ENCODE assay signal across 17 cellular contexts in genomic region chr1:7591565-7591964, GRCh38.
"Had no signal": no experiment of that assay in that cellular context is flagged by ENCODE, and none has a peak within 500 bp of the region (broad histone marks: within the 10 kb centered on the region; RNA-seq: fewer than 3 reads in every experiment).

No MANE protein-coding gene starts in this region.

- H3K4me1 ChIP-seq: foreskin keratinocyte, parathyroid adenoma, SJCRH30 had no signal

- DNase-seq: activated CD4-positive, alpha-beta T cell treated with anti-CD3 and anti-CD28 coated beads for 1 hour; activated CD4-positive, alpha-beta T cell treated with anti-CD3 and anti-CD28 coated beads, Interleukin-2, amount 50 U/mL, for 4 hours; activated naive CD4-positive, alpha-beta T cell; activated naive CD8-positive, alpha-beta T cell treated with anti-CD3 and anti-CD28 coated beads for 36 hours; brain microvascular endothelial cell; foreskin keratinocyte; islet precursor cell; mammary epithelial cell; SJCRH30; stimulated activated CD4-positive, alpha-beta T cell treated with anti-CD3 and anti-CD28 coated beads, Interleukin-2, amount 100 ng/mL, for 24 hours; stimulated activated naive CD8-positive, alpha-beta T cell treated with anti-CD3 and anti-CD28 coated beads, Interleukin-15, Interleukin-2, amounts not matched to agents 100 U/mL and 50 U/mL, for 24 hours; T1000 had no signal

- H3K36me3 ChIP-seq: brain microvascular endothelial cell, SJCRH30 had no signal

- H3K4me1 Mint-ChIP-seq: activated naive CD8-positive, alpha-beta T cell treated with anti-CD3 and anti-CD28 coated beads for 36 hours; central memory CD8-positive, alpha-beta T cell had no signal

- ATAC-seq: foreskin keratinocyte; left lobe of liver; stimulated activated naive CD8-positive, alpha-beta T cell treated with anti-CD3 and anti-CD28 coated beads, Interleukin-15, Interleukin-2, amounts not matched to agents 100 U/mL and 50 U/mL, for 24 hours had no signal

- H3K27me3 Mint-ChIP-seq: activated naive CD8-positive, alpha-beta T cell treated with anti-CD3 and anti-CD28 coated beads for 36 hours had no signal

- H3K9me3 ChIP-seq: SJCRH30 had no signal

- H3K27ac Mint-ChIP-seq: activated naive CD8-positive, alpha-beta T cell treated with anti-CD3 and anti-CD28 coated beads for 36 hours; type B pancreatic cell had no signal

- H3K4me3 Mint-ChIP-seq: activated naive CD8-positive, alpha-beta T cell treated with anti-CD3 and anti-CD28 coated beads for 36 hours; central memory CD8-positive, alpha-beta T cell; type B pancreatic cell had no signal

- H3K4me3 ChIP-seq: coronary artery, SJCRH30 had no signal

- H3K36me3 Mint-ChIP-seq: activated naive CD8-positive, alpha-beta T cell treated with anti-CD3 and anti-CD28 coated beads for 36 hours; type B pancreatic cell had no signal

- H3K9me3 Mint-ChIP-seq: activated naive CD8-positive, alpha-beta T cell treated with anti-CD3 and anti-CD28 coated beads for 36 hours; central memory CD8-positive, alpha-beta T cell; type B pancreatic cell had no signal

- H3K27ac ChIP-seq: brain microvascular endothelial cell, coronary artery, foreskin keratinocyte, parathyroid adenoma, SJCRH30 had no signal

- H3K27me3 ChIP-seq: brain microvascular endothelial cell had no signal
